13 cellular contexts compared by ENCODE assay signal in the genomic region with DNA sequence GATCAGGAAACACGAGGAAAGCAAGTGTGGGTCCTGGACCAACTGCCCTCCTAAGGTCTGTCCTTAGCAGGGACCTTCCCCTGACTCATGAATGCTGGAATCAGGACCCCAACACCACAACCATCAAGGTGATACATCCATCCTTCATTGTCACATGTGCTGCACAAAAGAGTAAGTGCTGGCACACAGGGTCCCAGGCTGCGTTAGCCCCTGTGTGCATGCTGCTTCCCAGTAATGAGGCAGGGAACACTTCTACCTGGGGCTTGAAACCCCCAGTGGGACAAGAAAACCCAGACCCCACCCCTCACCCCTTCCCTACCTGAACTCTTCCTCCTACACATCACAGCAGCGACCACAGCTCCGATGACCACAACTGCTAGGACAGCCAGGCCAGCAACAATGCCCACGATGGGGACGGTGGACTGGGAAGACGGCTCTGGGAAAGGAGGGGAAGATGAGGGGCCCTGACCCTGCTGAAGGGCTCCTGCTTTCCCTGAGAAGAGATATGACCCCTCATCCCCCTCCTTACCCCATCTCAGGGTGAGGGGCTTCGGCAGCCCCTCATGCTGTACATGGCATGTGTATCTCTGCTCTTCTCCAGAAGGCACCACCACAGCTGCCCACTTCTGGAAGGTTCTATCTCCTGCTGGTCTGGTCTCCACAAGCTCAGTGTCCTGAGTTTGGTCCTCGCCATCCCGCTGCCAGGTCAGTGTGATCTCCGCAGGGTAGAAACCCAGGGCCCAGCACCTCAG. TPM values are rescaled to one million over a fixed set of nuclear protein-coding genes. Genes with fewer than 3 reads are reported as not detected.
DNase-seq lines count a peak whose midpoint lies in the region; ATAC-seq, FAIRE-seq and TF ChIP-seq lines count a peak whose summit lies in the region.
"Had no signal": no experiment of that assay in that cellular context is flagged by ENCODE, and none has a peak within 500 bp of the region (broad histone marks: within the 10 kb centered on the region; RNA-seq: fewer than 3 reads in every experiment).

No MANE protein-coding gene starts in this region.

- no peak for FAIRE-seq in GM19239 (lab: Jason Lieb, UNC)

- no peak for TF ChIP-seq EP300 in stomach (IDR thresholded peaks at IDR 0.05)

- H3K27ac ChIP-seq in right lobe of liver, result no peak overlapping the region
- peak overlapping the region in 1 of 5 donors; percentile 20 for H3K27ac ChIP-seq in stomach
- no peak overlapping the region for H3K27ac ChIP-seq in PC-9
- H3K27ac ChIP-seq: cardiac muscle cell, WERI-Rb-1 had no signal

- no peaks in the 10 kb centered on the region for H3K79me2 ChIP-seq in PC-9 (ENCODE audit: low read depth)

- H3K4me2 ChIP-seq in PC-9, result no peak overlapping the region

- H3K9me3 ChIP-seq in right lobe of liver (no peaks in the 10 kb centered on the region), stomach (no peaks in the 10 kb centered on the region), PC-9 (ENCODE audit: insufficient read depth, low read depth) (no peaks in the 10 kb centered on the region)

- BruUV-seq in PC-9 (replicated peaks; lab: Mats Ljungman, UMichigan), result no TSS peak

- 80% methylated on average over 4 of the region's 11 CpGs for WGBS in right lobe of liver (ENCODE audit: insufficient coverage, low coverage, low lambda C conversion rate, missing lambda C conversion rate)
- 65 to 73% (median 67%) methylated on average over 10 to 11 of the region's 11 CpGs for WGBS in stomach, 5 donors

- no peaks in the 10 kb centered on the region for H3F3A ChIP-seq in PC-9 (ENCODE audit: insufficient read depth, low read depth)

- H3K9me2 ChIP-seq in PC-9 (ENCODE audit: insufficient read depth), result no peaks in the 10 kb centered on the region

- peak overlapping the region; percentile 92 for H3K4me3 Mint-ChIP-seq in activated CD8-positive, alpha-beta T cell treated with anti-CD3 and anti-CD28 coated beads, Interleukin-2, amount 10 ng/mL, durations not matched to agents 7 days and 5 days

- TF ChIP-seq POLR2A in right lobe of liver (IDR thresholded peaks at IDR 0.05) (no peak), stomach (IDR thresholded peaks at IDR 0.05) (no peak)

- ATAC-seq in activated CD8-positive, alpha-beta T cell treated with anti-CD3 and anti-CD28 coated beads, Interleukin-2, amount 10 ng/mL, durations not matched to agents 7 days and 5 days, result no peak
- ATAC-seq in right lobe of liver, result no peak
- ATAC-seq in GM18870 (IDR thresholded peaks at IDR 0.05; ENCODE audit: unreplicated experiment), result no peak

- peak overlapping the region in 2 of 3 donors; percentile 32 to 55 for H3K4me3 ChIP-seq in right lobe of liver
- peak overlapping the region; percentile 58 to 77 (median 61) for H3K4me3 ChIP-seq in stomach
- no peak overlapping the region for H3K4me3 ChIP-seq in PC-9
- H3K4me3 ChIP-seq: cardiac muscle cell had no signal

- H3K27me3 Mint-ChIP-seq in activated CD8-positive, alpha-beta T cell treated with anti-CD3 and anti-CD28 coated beads, Interleukin-2, amount 10 ng/mL, durations not matched to agents 7 days and 5 days (ENCODE audit: low read depth), result peaks cover 5% of the 10 kb centered on the region

- H3K36me3 ChIP-seq in right lobe of liver, result peaks cover 0 to 2% (median 0%) of the 10 kb centered on the region in 4 donors
- peaks cover 6 to 27% (median 22%) of the 10 kb centered on the region in 4 donors for H3K36me3 ChIP-seq in stomach
- no peaks in the 10 kb centered on the region for H3K36me3 ChIP-seq in PC-9 (ENCODE audit: low read depth)
- H3K36me3 ChIP-seq: cardiac muscle cell, WERI-Rb-1 had no signal

- intact Hi-C loops in right lobe of liver (cut with DNase I), result loop anchor here in 1 of 2 donors (10.0 kb wide), 1 partner anchor 70 kb away; no protein-coding TSS in a partner anchor
- intact Hi-C loops in stomach (cut with DNase I; ENCODE audit: low total_unique reads), result loop anchor here (5.0 kb wide), 1 partner anchor 88 kb away; no protein-coding TSS in a partner anchor
- intact Hi-C loops in PC-9 (cut with micrococcal nuclease; ENCODE audit: unreplicated experiment), result no loop called here

- H4K20me1 ChIP-seq in PC-9 (ENCODE audit: insufficient read depth), result no peaks in the 10 kb centered on the region

- H3K4me1 ChIP-seq in right lobe of liver, result no peaks in the 10 kb centered on the region
- peaks cover 6 to 29% (median 16%) of the 10 kb centered on the region in 4 donors for H3K4me1 ChIP-seq in stomach
- no peaks in the 10 kb centered on the region for H3K4me1 ChIP-seq in PC-9 (replicated peaks; ENCODE audit: insufficient read depth)

- DNase-seq in activated gamma-delta T cell treated with Interleukin-2 at 50 U/mL for 16 hours (peak; percentile 17), activated gamma-delta T cell (lab: John Stamatoyannopoulos, UW) (no peak), right lobe of liver (peak in 1 of 3 donors; percentile 52), stomach (no peak), GM19239 (ENCODE audit: insufficient read length, low spot score) (no peak), PC-9 (no peak)
- DNase-seq in activated CD8-positive, alpha-beta T cell treated with anti-CD3 and anti-CD28 coated beads, Interleukin-2, amount 10 ng/mL, durations not matched to agents 7 days and 5 days, result no peak
- DNase-seq: GOT3, hippocampal formation, NCI-H1105 treated with DMSO at 0.1 percent for 48 hours, WERI-Rb-1 had no signal

- CTCF ChIA-PET in activated CD8-positive, alpha-beta T cell treated with anti-CD3 and anti-CD28 coated beads, Interleukin-2, amount 10 ng/mL, durations not matched to agents 7 days and 5 days (lab: Charles Lee), result no interaction called here
- CTCF ChIA-PET in PC-9 (lab: Charles Lee), result interaction anchor here (0.6 kb wide), 1 partner anchor 268 kb away, joined by 5 read pairs; no protein-coding TSS in a partner anchor

- H3K4me1 Mint-ChIP-seq in activated CD8-positive, alpha-beta T cell treated with anti-CD3 and anti-CD28 coated beads, Interleukin-2, amount 10 ng/mL, durations not matched to agents 7 days and 5 days (ENCODE audit: low read depth), result peaks cover 64% of the 10 kb centered on the region

- H3K27ac Mint-ChIP-seq in activated CD8-positive, alpha-beta T cell treated with anti-CD3 and anti-CD28 coated beads, Interleukin-2, amount 10 ng/mL, durations not matched to agents 7 days and 5 days, result peak overlapping the region; percentile 78

- POLR2A ChIA-PET in activated CD8-positive, alpha-beta T cell treated with anti-CD3 and anti-CD28 coated beads, Interleukin-2, amount 10 ng/mL, durations not matched to agents 7 days and 5 days (lab: Charles Lee), result interaction anchor here (1.9 to 4.9 kb wide), 4 partner anchors 12 to 158 kb away, joined by 4 to 105 read pairs (median 28); no protein-coding TSS in a partner anchor
- POLR2A ChIA-PET in PC-9 (lab: Charles Lee; ENCODE audit: unreplicated experiment), result no interaction called here

- H3K27me3 ChIP-seq in right lobe of liver (no peaks in the 10 kb centered on the region), stomach (no peaks in the 10 kb centered on the region), PC-9 (ENCODE audit: insufficient read depth, low read depth) (peaks cover 23% of the 10 kb centered on the region)

- peaks cover 50% of the 10 kb centered on the region for H3K36me3 Mint-ChIP-seq in activated CD8-positive, alpha-beta T cell treated with anti-CD3 and anti-CD28 coated beads, Interleukin-2, amount 10 ng/mL, durations not matched to agents 7 days and 5 days (ENCODE audit: low read depth)

- TF ChIP-seq CTCF in right lobe of liver (IDR thresholded peaks at IDR 0.05), result no peak
- no peak for TF ChIP-seq CTCF in stomach (IDR thresholded peaks at IDR 0.05)
- no peak for TF ChIP-seq CTCF in PC-9 (conservative IDR thresholded peaks at IDR 0.05)

- H2AFZ ChIP-seq in PC-9, result no peak overlapping the region

- no peaks in the 10 kb centered on the region for H3K9me3 Mint-ChIP-seq in activated CD8-positive, alpha-beta T cell treated with anti-CD3 and anti-CD28 coated beads, Interleukin-2, amount 10 ng/mL, durations not matched to agents 7 days and 5 days (ENCODE audit: insufficient read depth)

RNA-seq across cellular contexts. Expression of gene HLA-B, which starts 2.0 kb away (rescaled TPM):
- 1,000 to 10,000 TPM; 3,406 to 3,473 TPM for total RNA-seq in activated CD8-positive, alpha-beta T cell treated with anti-CD3 and anti-CD28 coated beads, Interleukin-2, amount 10 ng/mL, durations not matched to agents 7 days and 5 days
- 1,000 to 10,000 TPM in 1 of 6 experiments, 100 to 1,000 TPM in 5; 232 to 1,122 (median 585) TPM for total RNA-seq in right lobe of liver
- 1,000 to 10,000 TPM in 3 of 5 donors, 100 to 1,000 TPM in 2; 134 to 1,907 (median 1,119) TPM for total RNA-seq in stomach
- 100 to 1,000 TPM; 302 to 830 (median 436) TPM for polyA plus RNA-seq in stomach
- 137 and 204 TPM in 2 replicates for total RNA-seq in PC-9 (2021)

RNA-seq across cellular contexts. Expression of gene MICA, which starts 48.4 kb away (rescaled TPM):
- 1 to 10 TPM; 8.7 to 9.0 TPM for total RNA-seq in activated CD8-positive, alpha-beta T cell treated with anti-CD3 and anti-CD28 coated beads, Interleukin-2, amount 10 ng/mL, durations not matched to agents 7 days and 5 days
- total RNA-seq in right lobe of liver (10 to 100 TPM in 1 of 6 experiments, 1 to 10 TPM in 5; 2.5 to 10.9 (median 6.1) TPM), stomach (10 to 100 TPM in 3 of 5 donors, 1 to 10 TPM in 2; 2.0 to 13.4 (median 11.1) TPM), PC-9 (2021) (11.8 and 13.5 TPM in 2 replicates)
- polyA plus RNA-seq in stomach, result 10 to 100 TPM in 2 of 3 donors, 1 to 10 TPM in 1; 9.9 to 13.6 (median 13.1) TPM
